In the genomic region with DNA sequence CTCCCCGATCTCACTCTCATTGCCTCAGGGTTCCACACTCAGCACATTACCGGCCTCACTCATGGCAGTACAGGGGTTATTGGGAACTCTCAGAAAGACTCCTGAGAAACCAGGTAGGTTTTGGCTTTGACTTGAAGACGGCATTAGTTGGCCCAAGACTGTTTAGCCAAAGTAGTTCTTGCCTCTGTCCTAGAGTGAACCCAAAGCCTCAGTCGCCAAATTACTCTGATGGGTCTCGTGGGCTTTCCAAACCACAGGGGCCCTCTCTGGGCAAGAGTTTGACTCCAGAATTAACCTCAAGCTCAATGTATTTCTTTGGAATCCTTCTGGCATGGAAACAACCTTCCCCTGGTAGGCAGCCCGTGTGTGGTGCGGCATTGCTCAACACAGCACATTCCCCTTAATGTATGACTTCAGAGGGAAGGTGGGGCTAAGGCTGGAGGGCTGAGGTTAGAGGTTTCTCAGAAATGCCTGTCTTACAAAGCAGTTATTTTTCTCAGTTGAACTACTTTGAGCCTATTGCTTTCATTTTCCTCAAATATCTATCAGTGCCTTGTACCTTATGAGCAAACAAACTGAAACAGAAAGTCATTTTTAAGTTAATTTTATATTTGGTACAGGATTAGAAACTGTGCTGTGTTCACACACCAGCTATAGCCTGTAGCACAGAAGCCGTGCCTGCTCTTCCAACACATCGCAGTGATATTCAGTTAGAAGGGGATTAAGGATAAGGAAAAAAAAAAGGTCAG, we compare ENCODE assay signal across 9 cellular contexts.
DNase-seq lines count a peak whose midpoint lies in the region; ATAC-seq, FAIRE-seq and TF ChIP-seq lines count a peak whose summit lies in the region.
"Had no signal": no experiment of that assay in that cellular context is flagged by ENCODE, and none has a peak within 500 bp of the region (broad histone marks: within the 10 kb centered on the region; RNA-seq: fewer than 3 reads in every experiment).

No MANE protein-coding gene starts in this region.

- FAIRE-seq in kidney (lab: Jason Lieb, UNC) = no peak

- intact Hi-C loops in kidney (cut with DNase I) = no loop called here

- H3K27ac Mint-ChIP-seq in activated CD8-positive, alpha-beta memory T cell treated with anti-CD3 and anti-CD28 coated beads, Interleukin-2, amount 10 ng/mL, durations not matched to agents 7 days and 5 days = peak overlapping the region; percentile 90
- H3K27ac Mint-ChIP-seq: activated naive CD4-positive, alpha-beta T cell treated with anti-CD3 and anti-CD28 coated beads, Interleukin-2, amount 50 U/mL, for 24 hours had no signal

- ATAC-seq in activated CD8-positive, alpha-beta memory T cell treated with anti-CD3 and anti-CD28 coated beads, Interleukin-2, amount 10 ng/mL, durations not matched to agents 7 days and 5 days = peak; percentile 95
- peak; percentile 98 for ATAC-seq in HG02623 (IDR thresholded peaks at IDR 0.05; ENCODE audit: unreplicated experiment)

- H3K4me3 Mint-ChIP-seq in activated CD8-positive, alpha-beta memory T cell treated with anti-CD3 and anti-CD28 coated beads, Interleukin-2, amount 10 ng/mL, durations not matched to agents 7 days and 5 days = peak overlapping the region; percentile 74
- H3K4me3 Mint-ChIP-seq: activated naive CD4-positive, alpha-beta T cell treated with anti-CD3 and anti-CD28 coated beads, Interleukin-2, amount 50 U/mL, for 24 hours had no signal

- H3K4me1 Mint-ChIP-seq in activated CD8-positive, alpha-beta memory T cell treated with anti-CD3 and anti-CD28 coated beads, Interleukin-2, amount 10 ng/mL, durations not matched to agents 7 days and 5 days = peaks cover 31% of the 10 kb centered on the region
- H3K4me1 Mint-ChIP-seq: activated naive CD4-positive, alpha-beta T cell treated with anti-CD3 and anti-CD28 coated beads, Interleukin-2, amount 50 U/mL, for 24 hours had no signal

- no peaks in the 10 kb centered on the region for H3K27me3 Mint-ChIP-seq in activated CD8-positive, alpha-beta memory T cell treated with anti-CD3 and anti-CD28 coated beads, Interleukin-2, amount 10 ng/mL, durations not matched to agents 7 days and 5 days
- H3K27me3 Mint-ChIP-seq: activated naive CD4-positive, alpha-beta T cell treated with anti-CD3 and anti-CD28 coated beads, Interleukin-2, amount 50 U/mL, for 24 hours had no signal

- no peak overlapping the region for H3K9ac ChIP-seq in kidney (ENCODE audit: low read length in 2 of 2)

- H3K4me3 ChIP-seq in kidney (ENCODE audit: low read length in 2 of 2) = no peak overlapping the region

- peaks cover 2% of the 10 kb centered on the region for H3K36me3 Mint-ChIP-seq in activated CD8-positive, alpha-beta memory T cell treated with anti-CD3 and anti-CD28 coated beads, Interleukin-2, amount 10 ng/mL, durations not matched to agents 7 days and 5 days
- H3K36me3 Mint-ChIP-seq: activated naive CD4-positive, alpha-beta T cell treated with anti-CD3 and anti-CD28 coated beads, Interleukin-2, amount 50 U/mL, for 24 hours had no signal

- TF ChIP-seq CTCF in kidney (IDR thresholded peaks at IDR 0.05; ENCODE audit: borderline replicate concordance, extremely low read depth, insufficient read depth) = no peak

- CTCF ChIA-PET in activated CD8-positive, alpha-beta memory T cell treated with anti-CD3 and anti-CD28 coated beads, Interleukin-2, amount 10 ng/mL, durations not matched to agents 7 days and 5 days (lab: Charles Lee) = no interaction called here

- peak; percentile 77 for DNase-seq in activated CD8-positive, alpha-beta memory T cell treated with anti-CD3 and anti-CD28 coated beads, Interleukin-2, amount 10 ng/mL, durations not matched to agents 7 days and 5 days
- no peak for DNase-seq in activated CD8-positive, alpha-beta memory T cell treated with anti-CD3 and anti-CD28 coated beads, Interleukin-2, amount 50 U/mL, for 48 hours
- DNase-seq in MV-4-11 (lab: John Stamatoyannopoulos, UW) (peak; percentile 89), fibroblast of gingiva (ENCODE audit: low read depth) (peak; percentile 94), kidney (no peak), midbrain (lab: John Stamatoyannopoulos, UW) (no peak), DMS53 (lab: John Stamatoyannopoulos, UW) (no peak)

- H3K9me3 Mint-ChIP-seq in activated CD8-positive, alpha-beta memory T cell treated with anti-CD3 and anti-CD28 coated beads, Interleukin-2, amount 10 ng/mL, durations not matched to agents 7 days and 5 days (ENCODE audit: low read depth) = peaks cover 7% of the 10 kb centered on the region

- H3K27ac ChIP-seq in kidney (ENCODE audit: low read depth in 2 of 2, low read length in 2 of 2) = no peak overlapping the region

- no peaks in the 10 kb centered on the region for H3K9me3 ChIP-seq in kidney (ENCODE audit: control insufficient read depth in 1 of 2, low read length in 2 of 2)

- no peaks in the 10 kb centered on the region for H3K36me3 ChIP-seq in kidney (ENCODE audit: control insufficient read depth in 1 of 2, insufficient read depth in 2 of 2, low read length in 2 of 2)

- no peaks in the 10 kb centered on the region for H3K4me1 ChIP-seq in kidney (ENCODE audit: control insufficient read depth in 1 of 2, insufficient read depth in 1 of 2, low read depth in 1 of 2, low read length in 2 of 2)

Comparison
In these comparisons a context has a peak if more than half of its experiments do, and no peak if none do; other contexts are left out.
1. DNase-seq: peak in activated CD8-positive, alpha-beta memory T cell treated with anti-CD3 and anti-CD28 coated beads, Interleukin-2, amount 10 ng/mL, durations not matched to agents 7 days and 5 days (single experiment), MV-4-11 (single experiment) and fibroblast of gingiva (single experiment); none in activated CD8-positive, alpha-beta memory T cell treated with anti-CD3 and anti-CD28 coated beads, Interleukin-2, amount 50 U/mL, for 48 hours (single experiment), kidney (single experiment), midbrain (single experiment) and DMS53 (single experiment).